1 cellular context compared by ENCODE assay signal in the genomic region with DNA sequence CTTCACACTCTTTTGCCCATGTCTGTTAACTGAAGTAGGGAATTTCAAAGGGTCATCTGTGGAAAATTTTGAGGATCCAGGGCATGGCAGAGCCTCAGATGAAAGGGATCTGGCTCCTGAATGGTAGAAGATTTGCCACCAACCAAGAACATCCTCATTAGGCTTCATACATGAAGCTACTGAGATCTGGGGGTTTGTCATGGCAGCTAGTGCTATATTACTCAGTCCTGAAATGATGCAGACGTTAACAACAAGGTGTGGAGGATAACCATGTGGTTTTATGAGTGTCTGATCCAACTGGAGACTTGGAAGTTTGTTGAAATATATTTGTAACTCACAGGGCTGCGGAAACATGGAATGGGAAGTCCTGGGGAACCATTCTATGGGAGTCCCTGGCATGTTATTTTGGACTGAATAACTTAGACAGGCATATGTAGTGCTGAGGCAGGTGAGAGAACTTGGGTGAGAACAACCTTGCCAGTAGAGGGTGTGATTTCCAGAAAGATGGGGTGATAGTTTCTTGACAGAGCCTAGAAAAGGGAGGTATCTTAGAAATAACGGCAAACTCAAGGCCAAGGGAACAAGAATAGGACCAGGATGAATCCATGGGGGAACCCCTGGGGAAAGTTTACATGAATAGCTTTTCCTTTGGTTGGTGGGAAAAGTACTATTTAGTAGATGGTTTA.
TF ChIP-seq lines count a peak whose summit lies in the region.

No MANE protein-coding gene starts in this region.

TF ChIP-seq in GM23338, 12 proteins besides CTCF, POLR2A, EP300 and RAD21 (continued from another document):
- TF ChIP-seq, protein P1, sequence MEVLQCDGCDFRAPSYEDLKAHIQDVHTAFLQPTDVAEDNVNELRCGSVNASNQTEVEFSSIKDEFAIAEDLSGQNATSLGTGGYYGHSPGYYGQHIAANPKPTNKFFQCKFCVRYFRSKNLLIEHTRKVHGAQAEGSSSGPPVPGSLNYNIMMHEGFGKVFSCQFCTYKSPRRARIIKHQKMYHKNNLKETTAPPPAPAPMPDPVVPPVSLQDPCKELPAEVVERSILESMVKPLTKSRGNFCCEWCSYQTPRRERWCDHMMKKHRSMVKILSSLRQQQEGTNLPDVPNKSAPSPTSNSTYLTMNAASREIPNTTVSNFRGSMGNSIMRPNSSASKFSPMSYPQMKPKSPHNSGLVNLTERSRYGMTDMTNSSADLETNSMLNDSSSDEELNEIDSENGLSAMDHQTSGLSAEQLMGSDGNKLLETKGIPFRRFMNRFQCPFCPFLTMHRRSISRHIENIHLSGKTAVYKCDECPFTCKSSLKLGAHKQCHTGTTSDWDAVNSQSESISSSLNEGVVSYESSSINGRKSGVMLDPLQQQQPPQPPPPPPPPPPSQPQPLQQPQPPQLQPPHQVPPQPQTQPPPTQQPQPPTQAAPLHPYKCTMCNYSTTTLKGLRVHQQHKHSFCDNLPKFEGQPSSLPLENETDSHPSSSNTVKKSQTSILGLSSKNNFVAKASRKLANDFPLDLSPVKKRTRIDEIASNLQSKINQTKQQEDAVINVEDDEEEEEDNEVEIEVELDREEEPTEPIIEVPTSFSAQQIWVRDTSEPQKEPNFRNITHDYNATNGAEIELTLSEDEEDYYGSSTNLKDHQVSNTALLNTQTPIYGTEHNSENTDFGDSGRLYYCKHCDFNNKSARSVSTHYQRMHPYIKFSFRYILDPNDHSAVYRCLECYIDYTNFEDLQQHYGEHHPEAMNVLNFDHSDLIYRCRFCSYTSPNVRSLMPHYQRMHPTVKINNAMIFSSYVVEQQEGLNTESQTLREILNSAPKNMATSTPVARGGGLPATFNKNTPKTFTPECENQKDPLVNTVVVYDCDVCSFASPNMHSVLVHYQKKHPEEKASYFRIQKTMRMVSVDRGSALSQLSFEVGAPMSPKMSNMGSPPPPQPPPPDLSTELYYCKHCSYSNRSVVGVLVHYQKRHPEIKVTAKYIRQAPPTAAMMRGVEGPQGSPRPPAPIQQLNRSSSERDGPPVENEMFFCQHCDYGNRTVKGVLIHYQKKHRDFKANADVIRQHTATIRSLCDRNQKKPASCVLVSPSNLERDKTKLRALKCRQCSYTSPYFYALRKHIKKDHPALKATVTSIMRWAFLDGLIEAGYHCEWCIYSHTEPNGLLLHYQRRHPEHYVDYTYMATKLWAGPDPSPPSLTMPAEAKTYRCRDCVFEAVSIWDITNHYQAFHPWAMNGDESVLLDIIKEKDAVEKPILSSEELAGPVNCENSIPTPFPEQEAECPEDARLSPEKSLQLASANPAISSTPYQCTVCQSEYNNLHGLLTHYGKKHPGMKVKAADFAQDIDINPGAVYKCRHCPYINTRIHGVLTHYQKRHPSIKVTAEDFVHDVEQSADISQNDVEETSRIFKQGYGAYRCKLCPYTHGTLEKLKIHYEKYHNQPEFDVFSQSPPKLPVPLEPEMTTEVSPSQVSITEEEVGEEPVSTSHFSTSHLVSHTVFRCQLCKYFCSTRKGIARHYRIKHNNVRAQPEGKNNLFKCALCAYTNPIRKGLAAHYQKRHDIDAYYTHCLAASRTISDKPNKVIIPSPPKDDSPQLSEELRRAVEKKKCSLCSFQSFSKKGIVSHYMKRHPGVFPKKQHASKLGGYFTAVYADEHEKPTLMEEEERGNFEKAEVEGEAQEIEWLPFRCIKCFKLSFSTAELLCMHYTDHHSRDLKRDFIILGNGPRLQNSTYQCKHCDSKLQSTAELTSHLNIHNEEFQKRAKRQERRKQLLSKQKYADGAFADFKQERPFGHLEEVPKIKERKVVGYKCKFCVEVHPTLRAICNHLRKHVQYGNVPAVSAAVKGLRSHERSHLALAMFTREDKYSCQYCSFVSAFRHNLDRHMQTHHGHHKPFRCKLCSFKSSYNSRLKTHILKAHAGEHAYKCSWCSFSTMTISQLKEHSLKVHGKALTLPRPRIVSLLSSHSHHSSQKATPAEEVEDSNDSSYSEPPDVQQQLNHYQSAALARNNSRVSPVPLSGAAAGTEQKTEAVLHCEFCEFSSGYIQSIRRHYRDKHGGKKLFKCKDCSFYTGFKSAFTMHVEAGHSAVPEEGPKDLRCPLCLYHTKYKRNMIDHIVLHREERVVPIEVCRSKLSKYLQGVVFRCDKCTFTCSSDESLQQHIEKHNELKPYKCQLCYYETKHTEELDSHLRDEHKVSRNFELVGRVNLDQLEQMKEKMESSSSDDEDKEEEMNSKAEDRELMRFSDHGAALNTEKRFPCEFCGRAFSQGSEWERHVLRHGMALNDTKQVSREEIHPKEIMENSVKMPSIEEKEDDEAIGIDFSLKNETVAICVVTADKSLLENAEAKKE (CRISPR knock-in tag; IDR thresholded peaks at IDR 0.05) = no peak
- TF ChIP-seq CREB1 (CRISPR knock-in tag; IDR thresholded peaks at IDR 0.05; ENCODE audit: low read depth) = no peak
- TF ChIP-seq STAT1 (IDR thresholded peaks at IDR 0.05; ENCODE audit: unreplicated experiment) = no peak
- no peak for TF ChIP-seq ZNF331 (CRISPR knock-in tag; IDR thresholded peaks at IDR 0.05; ENCODE audit: low read depth)
- no peak for TF ChIP-seq POLR2AphosphoS5 (IDR thresholded peaks at IDR 0.05; ENCODE audit: low read depth)
- no peak for TF ChIP-seq JUNB (IDR thresholded peaks at IDR 0.05; ENCODE audit: unreplicated experiment)
- TF ChIP-seq ZNF114 (CRISPR knock-in tag; IDR thresholded peaks at IDR 0.05) = no peak
